In genomic region chr11:1896468-1896867, GRCh38 we compare ENCODE assay signal across 19 cellular contexts. TPM values are rescaled to one million over a fixed set of nuclear protein-coding genes. Genes with fewer than 3 reads are reported as not detected.
"Had no signal": no experiment of that assay in that cellular context is flagged by ENCODE, and none has a peak within 500 bp of the region (broad histone marks: within the 10 kb centered on the region; RNA-seq: fewer than 3 reads in every experiment).

No MANE protein-coding gene starts in this region.

- H3K4me1 Mint-ChIP-seq: brain had no signal

- H3K27ac Mint-ChIP-seq: activated CD4-positive, alpha-beta T cell treated with anti-CD3 and anti-CD28 coated beads, Interleukin-2, amount 10 ng/mL, durations not matched to agents 7 days and 5 days; activated CD8-positive, alpha-beta T cell treated with anti-CD3 and anti-CD28 coated beads, Interleukin-2, amount 10 ng/mL, durations not matched to agents 7 days and 5 days; activated naive CD4-positive, alpha-beta T cell treated with anti-CD3 and anti-CD28 coated beads for 36 hours; activated naive CD8-positive, alpha-beta T cell treated with anti-CD3 and anti-CD28 coated beads, Interleukin-2, amount 50 U/mL, for 24 hours; stimulated activated naive CD8-positive, alpha-beta T cell treated with anti-CD3 and anti-CD28 coated beads, Interleukin-15, Interleukin-2, amounts not matched to agents 100 ng/mL and 50 ng/mL, for 24 hours had no signal

- H3K9me3 Mint-ChIP-seq: activated CD4-positive, alpha-beta T cell treated with anti-CD3 and anti-CD28 coated beads, Interleukin-2, amount 10 ng/mL, durations not matched to agents 7 days and 5 days; activated naive CD4-positive, alpha-beta T cell treated with anti-CD3 and anti-CD28 coated beads for 36 hours; activated T-cell treated with anti-CD3 and anti-CD28 coated beads, Interleukin-2, amount 50 U/mL, for 4 hours; stimulated activated naive CD8-positive, alpha-beta T cell treated with anti-CD3 and anti-CD28 coated beads, Interleukin-15, Interleukin-2, amounts not matched to agents 100 ng/mL and 50 ng/mL, for 24 hours had no signal

- ATAC-seq: activated CD8-positive, alpha-beta T cell treated with anti-CD3 and anti-CD28 coated beads, Interleukin-2, amount 10 ng/mL, durations not matched to agents 7 days and 5 days; activated naive CD8-positive, alpha-beta T cell treated with anti-CD3 and anti-CD28 coated beads, Interleukin-2, amount 50 U/mL, for 24 hours; activated T-cell treated with anti-CD3 and anti-CD28 coated beads, Interleukin-2, amount 50 U/mL, for 4 hours; left lung had no signal

- DNase-seq: activated CD4-positive, alpha-beta T cell treated with anti-CD3 and anti-CD28 coated beads, Interleukin-2, amount 10 ng/mL, durations not matched to agents 7 days and 5 days; activated CD8-positive, alpha-beta T cell treated with anti-CD3 and anti-CD28 coated beads, Interleukin-2, amount 10 ng/mL, durations not matched to agents 7 days and 5 days; activated naive CD4-positive, alpha-beta T cell treated with anti-CD3 and anti-CD28 coated beads for 36 hours; activated naive CD8-positive, alpha-beta T cell treated with anti-CD3 and anti-CD28 coated beads, Interleukin-2, amount 50 U/mL, for 24 hours; activated T-cell treated with anti-CD3 and anti-CD28 coated beads, Interleukin-2, amount 50 U/mL, for 4 hours; anterior cingulate cortex; caudate nucleus; erythroblast; midbrain; stimulated activated CD4-positive, alpha-beta T cell treated with anti-CD3 and anti-CD28 coated beads, Interleukin-2, amount 100 ng/mL, for 24 hours; T-helper 9 cell; transverse colon had no signal

- H3K4me1 ChIP-seq: transverse colon had no signal

- H3K9me3 ChIP-seq: left lung, transverse colon had no signal

- H3K4me3 Mint-ChIP-seq: activated CD4-positive, alpha-beta T cell treated with anti-CD3 and anti-CD28 coated beads, Interleukin-2, amount 10 ng/mL, durations not matched to agents 7 days and 5 days; activated CD8-positive, alpha-beta T cell treated with anti-CD3 and anti-CD28 coated beads, Interleukin-2, amount 10 ng/mL, durations not matched to agents 7 days and 5 days; activated naive CD4-positive, alpha-beta T cell treated with anti-CD3 and anti-CD28 coated beads for 36 hours; brain had no signal

- H3K36me3 ChIP-seq: left lung, transverse colon had no signal

- H3K4me3 ChIP-seq: transverse colon had no signal

- H3K27ac ChIP-seq: left lung, transverse colon had no signal

- H3K36me3 Mint-ChIP-seq: brain had no signal

RNA-seq across cellular contexts. Expression of gene PRR33, which starts 4.8 kb away (rescaled TPM):
- total RNA-seq: frontal cortex, kidney epithelial cell, left lung, lung microvascular endothelial cell, omental fat pad, transverse colon had no signal

RNA-seq across cellular contexts. Expression of gene TNNT3, which starts 23.0 kb away (rescaled TPM):
- total RNA-seq: activated T-cell treated with anti-CD3 and anti-CD28 coated beads, Interleukin-2, amount 50 U/mL, for 4 hours; frontal cortex; kidney epithelial cell; lung microvascular endothelial cell had no signal

RNA-seq across cellular contexts. Expression of gene LSP1, which starts 43.6 kb away (rescaled TPM):
- total RNA-seq: kidney epithelial cell, lung microvascular endothelial cell had no signal

RNA-seq across cellular contexts. Expression of gene TNNI2, which starts 57.7 kb away (rescaled TPM):
- total RNA-seq: activated CD4-positive, alpha-beta T cell treated with anti-CD3 and anti-CD28 coated beads, Interleukin-2, amount 10 ng/mL, durations not matched to agents 7 days and 5 days; activated naive CD4-positive, alpha-beta T cell treated with anti-CD3 and anti-CD28 coated beads for 36 hours; activated T-cell treated with anti-CD3 and anti-CD28 coated beads, Interleukin-2, amount 50 U/mL, for 4 hours; frontal cortex; kidney epithelial cell; lung microvascular endothelial cell had no signal
